13 cellular contexts compared by ENCODE assay signal in genomic region chr1:202283991-202284390, GRCh38. TPM values are rescaled to one million over a fixed set of nuclear protein-coding genes. Genes with fewer than 3 reads are reported as not detected.
A peak's percentile ranks its signal among the peaks of the same experiment; 100 is the strongest.
DNase-seq lines count a peak whose midpoint lies in the region; ATAC-seq and FAIRE-seq lines count a peak whose summit lies in the region.
"Had no signal": no experiment of that assay in that cellular context is flagged by ENCODE, and none has a peak within 500 bp of the region (broad histone marks: within the 10 kb centered on the region; RNA-seq: fewer than 3 reads in every experiment).

No MANE protein-coding gene starts in this region.

- peaks cover 10% of the 10 kb centered on the region for H3K4me1 Mint-ChIP-seq in activated CD4-positive, alpha-beta T cell treated with anti-CD3 and anti-CD28 coated beads for 36 hours

- peak overlapping the region; percentile 27 for H3K27ac ChIP-seq in epithelial cell of prostate
- H3K27ac ChIP-seq: right atrium auricular region, upper lobe of right lung had no signal

- intact Hi-C loops in activated CD4-positive, alpha-beta T cell treated with anti-CD3 and anti-CD28 coated beads for 36 hours (cut with DNase I, micrococcal nuclease), result no loop called here

- ATAC-seq in activated CD4-positive, alpha-beta T cell treated with anti-CD3 and anti-CD28 coated beads for 36 hours, result no peak

- peak; percentile 75 for FAIRE-seq in RCC 7860 (lab: Jason Lieb, UNC)

- H3K27me3 ChIP-seq in H7 (ENCODE audit: control insufficient read depth, insufficient read depth, low read length), result no peaks in the 10 kb centered on the region
- H3K27me3 ChIP-seq: right atrium auricular region, upper lobe of right lung had no signal

- H3K27me3 Mint-ChIP-seq in activated CD4-positive, alpha-beta T cell treated with anti-CD3 and anti-CD28 coated beads for 36 hours, result no peaks in the 10 kb centered on the region

- CTCF ChIA-PET in activated CD4-positive, alpha-beta T cell treated with anti-CD3 and anti-CD28 coated beads for 36 hours (lab: Charles Lee), result interaction anchor here (3.0 kb wide), 1 partner anchor 10 kb away, joined by 15 read pairs; no protein-coding TSS in a partner anchor

- no peak overlapping the region for H3K4me3 ChIP-seq in H7 (ENCODE audit: insufficient read depth, low read depth, low read length)
- H3K4me3 ChIP-seq: coronary artery, right atrium auricular region, upper lobe of right lung had no signal

- H3K36me3 ChIP-seq in H7 (replicated peaks; ENCODE audit: control insufficient read depth, insufficient read depth, low read length), result no peaks in the 10 kb centered on the region
- H3K36me3 ChIP-seq: right atrium auricular region, upper lobe of right lung had no signal

- no peak overlapping the region for H3K27ac Mint-ChIP-seq in activated CD4-positive, alpha-beta T cell treated with anti-CD3 and anti-CD28 coated beads for 36 hours

- POLR2A ChIA-PET in activated CD4-positive, alpha-beta T cell treated with anti-CD3 and anti-CD28 coated beads for 36 hours (lab: Charles Lee), result no interaction called here

- H3K36me3 Mint-ChIP-seq in activated CD4-positive, alpha-beta T cell treated with anti-CD3 and anti-CD28 coated beads for 36 hours (ENCODE audit: low read depth), result no peaks in the 10 kb centered on the region

- DNase-seq in ELR (ENCODE audit: low read depth) (peak; percentile 93), RCC 7860 (ENCODE audit: low spot score) (peak; percentile 83), epithelial cell of prostate (ENCODE audit: low read depth, low spot score) (peak; percentile 8), renal cortical epithelial cell (ENCODE audit: low read depth) (peak; percentile 86), H7 (no peak), NCI-H1417 (lab: John Stamatoyannopoulos, UW) (no peak), NCI-H510A treated with DMSO at 0.1 percent for 48 hours (lab: John Stamatoyannopoulos, UW) (no peak)
- DNase-seq in activated CD4-positive, alpha-beta T cell treated with anti-CD3 and anti-CD28 coated beads for 36 hours, result no peak
- DNase-seq: activated gamma-delta T cell, NCI-H526, upper lobe of right lung had no signal

- H3K9me3 Mint-ChIP-seq in activated CD4-positive, alpha-beta T cell treated with anti-CD3 and anti-CD28 coated beads for 36 hours (ENCODE audit: low read depth), result no peaks in the 10 kb centered on the region

- no peak overlapping the region for H3K4me3 Mint-ChIP-seq in activated CD4-positive, alpha-beta T cell treated with anti-CD3 and anti-CD28 coated beads for 36 hours

RNA-seq across cellular contexts. Expression of gene UBE2T, which starts 57.7 kb away (rescaled TPM):
- 7.9 and 39.6 TPM in 2 replicates for total RNA-seq in renal cortical epithelial cell
- total RNA-seq in H7 (2014; rRNA removed; shearing (Covaris generic)), result 159 and 161 TPM in 2 replicates
- 100 to 1,000 TPM; 101 to 116 TPM for total RNA-seq in activated CD4-positive, alpha-beta T cell treated with anti-CD3 and anti-CD28 coated beads for 36 hours

Comparison
In these comparisons a context has a peak if more than half of its experiments do, and no peak if none do; other contexts are left out.
1. DNase-seq: peak in ELR (single experiment), RCC 7860 (single experiment), epithelial cell of prostate (single experiment) and renal cortical epithelial cell (single experiment); none in H7 (single experiment), activated CD4-positive, alpha-beta T cell treated with anti-CD3 and anti-CD28 coated beads for 36 hours (single experiment), NCI-H1417 (0 of 3) and NCI-H510A treated with DMSO at 0.1 percent for 48 hours (single experiment).